In genomic region chr4:153467154-153467896, GRCh38 we compare ENCODE assay signal across 8 cellular contexts. TPM values are rescaled to one million over a fixed set of nuclear protein-coding genes. Genes with fewer than 3 reads are reported as not detected.
DNase-seq lines count a peak whose midpoint lies in the region; ATAC-seq and TF ChIP-seq lines count a peak whose summit lies in the region.

No MANE protein-coding gene starts in this region.

- peak overlapping the region; percentile 84 for H3K27ac ChIP-seq in endodermal cell (ENCODE audit: low read depth, low read length)
- H3K27ac ChIP-seq in mucosa of rectum (ENCODE audit: low read depth in 2 of 2, low read length in 2 of 2), result peak overlapping the region; percentile 60 to 82
- H3K27ac ChIP-seq in thoracic aorta, result peak overlapping the region; percentile 63 to 67

- no peak for TF ChIP-seq CTCF in endodermal cell (conservative IDR thresholded peaks at IDR 0.05)
- TF ChIP-seq CTCF in thoracic aorta (IDR thresholded peaks at IDR 0.05), result no peak

- peak; percentile 17 for ATAC-seq in activated CD8-positive, alpha-beta memory T cell treated with anti-CD3 and anti-CD28 coated beads, Interleukin-2, amount 10 ng/mL, durations not matched to agents 7 days and 5 days
- ATAC-seq in HG02588 (IDR thresholded peaks at IDR 0.05; ENCODE audit: unreplicated experiment) (peak; percentile 64), thoracic aorta (ENCODE audit: insufficient number of reproducible peaks, low FRiP score, low read depth) (no peak)
- ATAC-seq in activated CD4-positive, CD25-positive, alpha-beta regulatory T cell treated with anti-CD3 and anti-CD28 coated beads, Interleukin-2, amount 50 U/mL, for 24 hours, result peak; percentile 3 to 6

- H3K27me3 Mint-ChIP-seq in activated CD8-positive, alpha-beta memory T cell treated with anti-CD3 and anti-CD28 coated beads, Interleukin-2, amount 10 ng/mL, durations not matched to agents 7 days and 5 days, result peaks cover 5% of the 10 kb centered on the region
- peaks cover 14% of the 10 kb centered on the region for H3K27me3 Mint-ChIP-seq in endodermal cell (ENCODE audit: insufficient read depth)

- H3K9me3 Mint-ChIP-seq in activated CD8-positive, alpha-beta memory T cell treated with anti-CD3 and anti-CD28 coated beads, Interleukin-2, amount 10 ng/mL, durations not matched to agents 7 days and 5 days (ENCODE audit: low read depth), result no peaks in the 10 kb centered on the region
- H3K9me3 Mint-ChIP-seq in endodermal cell, result no peaks in the 10 kb centered on the region

- peak; percentile 67 for DNase-seq in activated CD8-positive, alpha-beta memory T cell treated with anti-CD3 and anti-CD28 coated beads, Interleukin-2, amount 10 ng/mL, durations not matched to agents 7 days and 5 days
- no peak for DNase-seq in activated CD8-positive, alpha-beta memory T cell treated with anti-CD3 and anti-CD28 coated beads for 24 hours
- DNase-seq in NCI-H1048 (lab: John Stamatoyannopoulos, UW) (peak; percentile 74), endodermal cell (peak; percentile 90), thoracic aorta (ENCODE audit: low spot score) (no peak)

- H3K4me1 Mint-ChIP-seq in activated CD8-positive, alpha-beta memory T cell treated with anti-CD3 and anti-CD28 coated beads, Interleukin-2, amount 10 ng/mL, durations not matched to agents 7 days and 5 days, result peaks cover 56% of the 10 kb centered on the region
- peaks cover 21% of the 10 kb centered on the region for H3K4me1 Mint-ChIP-seq in endodermal cell

- H3K4me1 ChIP-seq in endodermal cell (ENCODE audit: control insufficient read depth, insufficient read depth, low read length) (no peaks in the 10 kb centered on the region), mucosa of rectum (ENCODE audit: control insufficient read depth in 2 of 2, insufficient read depth in 2 of 2, low read length in 2 of 2) (peaks cover 35 to 40% of the 10 kb centered on the region in 2 donors), thoracic aorta (ENCODE audit: control insufficient read depth in 1 of 2, low read depth in 2 of 2) (peaks cover 21 to 55% of the 10 kb centered on the region in 2 donors)

- no peaks in the 10 kb centered on the region for H3K36me3 ChIP-seq in endodermal cell (ENCODE audit: control insufficient read depth, insufficient read depth, low read length)
- no peaks in the 10 kb centered on the region for H3K36me3 ChIP-seq in mucosa of rectum (ENCODE audit: control insufficient read depth in 2 of 2, insufficient read depth in 2 of 2, low read length in 2 of 2)
- H3K36me3 ChIP-seq in thoracic aorta, result no peaks in the 10 kb centered on the region

- 9 to 21% methylated on average over 10 to 28 of the region's 28 CpGs for WGBS in endodermal cell (ENCODE audit: insufficient coverage in 1 of 2, insufficient read length in 1 of 2), 2 experiments

- CTCF ChIA-PET in activated CD8-positive, alpha-beta memory T cell treated with anti-CD3 and anti-CD28 coated beads, Interleukin-2, amount 10 ng/mL, durations not matched to agents 7 days and 5 days (lab: Charles Lee), result interaction anchor here (0.8 to 6.5 kb wide), 22 partner anchors 13 to 122 kb away, joined by 3 to 75 read pairs (median 5); no protein-coding TSS in a partner anchor

- H3K9me3 ChIP-seq in endodermal cell (ENCODE audit: control insufficient read depth, low read length), result no peaks in the 10 kb centered on the region
- H3K9me3 ChIP-seq in mucosa of rectum (ENCODE audit: control insufficient read depth in 2 of 2, low read length in 2 of 2), result no peaks in the 10 kb centered on the region
- no peaks in the 10 kb centered on the region for H3K9me3 ChIP-seq in thoracic aorta

- H3K27ac Mint-ChIP-seq in activated CD8-positive, alpha-beta memory T cell treated with anti-CD3 and anti-CD28 coated beads, Interleukin-2, amount 10 ng/mL, durations not matched to agents 7 days and 5 days, result peak overlapping the region; percentile 92
- no peak overlapping the region for H3K27ac Mint-ChIP-seq in endodermal cell

- H3K36me3 Mint-ChIP-seq in activated CD8-positive, alpha-beta memory T cell treated with anti-CD3 and anti-CD28 coated beads, Interleukin-2, amount 10 ng/mL, durations not matched to agents 7 days and 5 days, result peaks cover 20% of the 10 kb centered on the region
- peaks cover 1% of the 10 kb centered on the region for H3K36me3 Mint-ChIP-seq in endodermal cell (ENCODE audit: low read depth)

- peaks cover 21% of the 10 kb centered on the region for H3K27me3 ChIP-seq in endodermal cell (ENCODE audit: control insufficient read depth, insufficient read depth, low read length, poor library complexity, severe bottlenecking)
- no peaks in the 10 kb centered on the region for H3K27me3 ChIP-seq in mucosa of rectum (ENCODE audit: control insufficient read depth in 2 of 2, insufficient read depth in 2 of 2, low read length in 2 of 2)
- no peaks in the 10 kb centered on the region for H3K27me3 ChIP-seq in thoracic aorta (replicated peaks; ENCODE audit: insufficient read depth)

- H3K4me3 ChIP-seq in endodermal cell (ENCODE audit: low read length), result peak overlapping the region; percentile 85
- H3K4me3 ChIP-seq in mucosa of rectum (ENCODE audit: low read length in 2 of 2), result peak overlapping the region; percentile 72 to 84
- peak overlapping the region; percentile 96 for H3K4me3 ChIP-seq in thoracic aorta

- peak overlapping the region; percentile 88 for H3K4me3 Mint-ChIP-seq in activated CD8-positive, alpha-beta memory T cell treated with anti-CD3 and anti-CD28 coated beads, Interleukin-2, amount 10 ng/mL, durations not matched to agents 7 days and 5 days
- H3K4me3 Mint-ChIP-seq in endodermal cell, result peak overlapping the region; percentile 79

- H3K9ac ChIP-seq in endodermal cell (ENCODE audit: extremely low read depth, low read length, poor library complexity, severe bottlenecking), result peak overlapping the region; percentile 16
- H3K9ac ChIP-seq in mucosa of rectum (ENCODE audit: low read depth in 1 of 2, low read length in 2 of 2), result peak overlapping the region; percentile 66 to 79

RNA-seq across cellular contexts. Expression of gene TMEM131L, which starts 1.2 kb away (rescaled TPM):
- 10 to 100 TPM; 29.2 to 34.0 TPM for total RNA-seq in activated CD8-positive, alpha-beta memory T cell treated with anti-CD3 and anti-CD28 coated beads, Interleukin-2, amount 10 ng/mL, durations not matched to agents 7 days and 5 days
- total RNA-seq in endodermal cell (10 to 100 TPM in 1 of 2 donors, 1 to 10 TPM in 1; 6.2 to 10.8 TPM), thoracic aorta (10 to 100 TPM; 22.2 to 25.6 TPM)
- polyA plus RNA-seq in endodermal cell (2013, experiment 1 of 2), result 22.2 TPM
- 19.4 TPM for polyA plus RNA-seq in endodermal cell (2013, experiment 2 of 2)

Comparison
In these comparisons a context has a peak if more than half of its experiments do, and no peak if none do; other contexts are left out.
1. DNase-seq: peak in activated CD8-positive, alpha-beta memory T cell treated with anti-CD3 and anti-CD28 coated beads, Interleukin-2, amount 10 ng/mL, durations not matched to agents 7 days and 5 days (single experiment), NCI-H1048 (single experiment) and endodermal cell (single experiment); none in activated CD8-positive, alpha-beta memory T cell treated with anti-CD3 and anti-CD28 coated beads for 24 hours (single experiment) and thoracic aorta (single experiment).
2. Peak in every context shown above with its lines, with median percentiles within 50 percentile points of each other: H3K27ac ChIP-seq and H3K4me3 ChIP-seq.